1 cellular context compared by ENCODE assay signal in the genomic region with DNA sequence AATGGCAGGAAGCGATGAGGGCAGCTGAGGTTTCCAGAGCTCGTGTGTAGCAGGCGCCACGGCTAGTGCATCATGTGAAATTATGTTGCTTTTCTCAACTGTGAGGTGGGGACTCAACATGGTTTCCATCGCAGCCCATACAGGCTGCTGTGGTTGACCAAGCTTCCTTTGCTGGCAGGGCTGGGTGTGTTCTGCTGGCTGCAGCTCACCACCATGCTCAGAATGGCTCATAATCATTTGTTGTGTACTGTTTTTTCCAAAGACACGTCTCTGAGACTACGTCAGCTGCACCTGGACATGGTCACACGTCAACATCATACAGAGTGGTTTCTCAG.
TF ChIP-seq lines count a peak whose summit lies in the region.

No MANE protein-coding gene starts in this region.

TF ChIP-seq in GM23338, 12 proteins besides CTCF, POLR2A, EP300 and RAD21 (continued from another document):
- TF ChIP-seq CREB1 (CRISPR knock-in tag; IDR thresholded peaks at IDR 0.05; ENCODE audit: low read depth) (no peak), JUNB (IDR thresholded peaks at IDR 0.05; ENCODE audit: unreplicated experiment) (no peak), EZH2 (IDR thresholded peaks at IDR 0.05; ENCODE audit: low read depth, unreplicated experiment) (no peak), ZNF114 (CRISPR knock-in tag; IDR thresholded peaks at IDR 0.05) (no peak), EZH2phosphoT487 (IDR thresholded peaks at IDR 0.05; ENCODE audit: unreplicated experiment) (no peak), ETS1 (IDR thresholded peaks at IDR 0.05) (no peak), STAT1 (IDR thresholded peaks at IDR 0.05; ENCODE audit: unreplicated experiment) (no peak), ZNF331 (CRISPR knock-in tag; IDR thresholded peaks at IDR 0.05; ENCODE audit: low read depth) (no peak), POLR2AphosphoS5 (IDR thresholded peaks at IDR 0.05; ENCODE audit: low read depth) (no peak), NANOG (IDR thresholded peaks at IDR 0.05; ENCODE audit: borderline replicate concordance) (no peak)
